In the genomic region with DNA sequence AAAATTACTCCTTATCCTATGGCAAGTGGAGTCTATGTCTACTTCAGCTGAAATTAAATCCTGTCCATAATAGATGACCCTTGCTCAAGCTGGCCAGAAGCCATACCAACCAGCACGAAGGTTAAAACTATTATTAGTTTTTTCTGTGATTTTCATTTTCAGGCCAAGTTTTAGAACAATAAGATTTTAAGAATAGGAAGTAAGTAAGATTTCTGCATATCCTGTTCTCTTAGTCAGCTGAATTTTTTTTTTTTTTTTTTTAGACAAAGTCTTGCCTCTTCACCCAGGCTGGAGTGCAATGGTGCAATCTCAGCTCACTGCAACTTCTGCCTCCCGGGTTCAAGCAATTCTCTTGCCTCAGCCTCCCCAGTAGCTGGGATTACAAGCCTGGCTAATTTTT, we compare ENCODE assay signal across 24 cellular contexts. TPM values are rescaled to one million over a fixed set of nuclear protein-coding genes. Genes with fewer than 3 reads are reported as not detected.
DNase-seq lines count a peak whose midpoint lies in the region; ATAC-seq and TF ChIP-seq lines count a peak whose summit lies in the region.
"Had no signal": no experiment of that assay in that cellular context is flagged by ENCODE, and none has a peak within 500 bp of the region (broad histone marks: within the 10 kb centered on the region; RNA-seq: fewer than 3 reads in every experiment).

No MANE protein-coding gene starts in this region.

- DNase-seq in MM.1S, result peak; percentile 68
- DNase-seq in left ventricle myocardium superior, result no peak
- no peak for DNase-seq in spleen
- DNase-seq in activated CD4-positive, alpha-beta memory T cell treated with anti-CD3 and anti-CD28 coated beads, Interleukin-2, amount 10 ng/mL, durations not matched to agents 7 days and 5 days, result no peak
- DNase-seq in AG08395 (ENCODE audit: low spot score), result no peak
- DNase-seq in superior temporal gyrus (ENCODE audit: extremely low spot score), result no peak
- DNase-seq: activated CD8-positive, alpha-beta memory T cell treated with anti-CD3 and anti-CD28 coated beads, Interleukin-2, amount 10 ng/mL, durations not matched to agents 7 days and 5 days; CD8-positive, alpha-beta memory T cell; DMS79 treated with DMSO at 0.1 percent for 48 hours; hypothalamus; islet precursor cell; midbrain; NCI-H1105 treated with DMSO at 0.1 percent for 48 hours; NCI-H524; stimulated activated CD4-positive, alpha-beta T cell treated with anti-CD3 and anti-CD28 coated beads, Interleukin-2, amount 100 ng/mL, for 48 hours; stimulated activated naive CD8-positive, alpha-beta T cell treated with anti-CD3 and anti-CD28 coated beads, Interleukin-15, Interleukin-2, amounts not matched to agents 100 U/mL and 50 U/mL, for 24 hours had no signal

- ATAC-seq in left ventricle myocardium superior (peak; percentile 72), HG03196 (IDR thresholded peaks at IDR 0.05; ENCODE audit: unreplicated experiment) (no peak)
- ATAC-seq: activated CD8-positive, alpha-beta memory T cell treated with anti-CD3 and anti-CD28 coated beads, Interleukin-2, amount 10 ng/mL, durations not matched to agents 7 days and 5 days; activated naive CD4-positive, alpha-beta T cell treated with anti-CD3 and anti-CD28 coated beads, Interleukin-2, amount 50 U/mL, for 72 hours; stimulated activated naive CD8-positive, alpha-beta T cell treated with anti-CD3 and anti-CD28 coated beads, Interleukin-15, Interleukin-2, amounts not matched to agents 100 U/mL and 50 U/mL, for 24 hours had no signal

- no peaks in the 10 kb centered on the region for H3K27me3 ChIP-seq in MM.1S (replicated peaks; ENCODE audit: insufficient read depth, low read length)
- H3K27me3 ChIP-seq in spleen (replicated peaks in 1 of 7), result peaks cover 0 to 14% (median 0%) of the 10 kb centered on the region in 7 donors

- H3K9me3 ChIP-seq in MM.1S (replicated peaks; ENCODE audit: insufficient read depth, low read length) (no peaks in the 10 kb centered on the region), spleen (no peaks in the 10 kb centered on the region)

- H3K27ac Mint-ChIP-seq in dendritic cell treated with granulocyte-macrophage colony-stimulating factor and Interleukin-4, amounts not matched to agents 40 ng/mL and 50 ng/mL, for 4 days, result peak overlapping the region; percentile 79
- no peak overlapping the region for H3K27ac Mint-ChIP-seq in activated CD4-positive, alpha-beta memory T cell treated with anti-CD3 and anti-CD28 coated beads, Interleukin-2, amount 10 ng/mL, durations not matched to agents 7 days and 5 days
- H3K27ac Mint-ChIP-seq: activated CD8-positive, alpha-beta memory T cell treated with anti-CD3 and anti-CD28 coated beads, Interleukin-2, amount 10 ng/mL, durations not matched to agents 7 days and 5 days; activated naive CD4-positive, alpha-beta T cell treated with anti-CD3 and anti-CD28 coated beads, Interleukin-2, amount 50 U/mL, for 72 hours; CD8-positive, alpha-beta memory T cell; nephron; type B pancreatic cell had no signal

- H4K20me1 ChIP-seq in MM.1S (ENCODE audit: insufficient read depth, low read length), result no peaks in the 10 kb centered on the region

- H3K36me3 Mint-ChIP-seq in dendritic cell treated with granulocyte-macrophage colony-stimulating factor and Interleukin-4, amounts not matched to agents 40 ng/mL and 50 ng/mL, for 4 days (ENCODE audit: low read depth), result peaks cover 12% of the 10 kb centered on the region
- no peaks in the 10 kb centered on the region for H3K36me3 Mint-ChIP-seq in activated CD4-positive, alpha-beta memory T cell treated with anti-CD3 and anti-CD28 coated beads, Interleukin-2, amount 10 ng/mL, durations not matched to agents 7 days and 5 days (ENCODE audit: low read depth)
- H3K36me3 Mint-ChIP-seq: activated CD8-positive, alpha-beta memory T cell treated with anti-CD3 and anti-CD28 coated beads, Interleukin-2, amount 10 ng/mL, durations not matched to agents 7 days and 5 days; activated naive CD4-positive, alpha-beta T cell treated with anti-CD3 and anti-CD28 coated beads, Interleukin-2, amount 50 U/mL, for 72 hours; type B pancreatic cell had no signal

- CTCF ChIA-PET in activated CD4-positive, alpha-beta memory T cell treated with anti-CD3 and anti-CD28 coated beads, Interleukin-2, amount 10 ng/mL, durations not matched to agents 7 days and 5 days (lab: Charles Lee), result interaction anchor here (1.1 kb wide), 1 partner anchor 40 kb away, joined by 4 read pairs; no protein-coding TSS in a partner anchor

- H3K9me2 ChIP-seq in MM.1S (replicated peaks; ENCODE audit: insufficient read depth, low read length), result no peaks in the 10 kb centered on the region

- H3K4me3 Mint-ChIP-seq in dendritic cell treated with granulocyte-macrophage colony-stimulating factor and Interleukin-4, amounts not matched to agents 40 ng/mL and 50 ng/mL, for 4 days, result no peak overlapping the region
- no peak overlapping the region for H3K4me3 Mint-ChIP-seq in activated CD4-positive, alpha-beta memory T cell treated with anti-CD3 and anti-CD28 coated beads, Interleukin-2, amount 10 ng/mL, durations not matched to agents 7 days and 5 days
- H3K4me3 Mint-ChIP-seq: activated CD8-positive, alpha-beta memory T cell treated with anti-CD3 and anti-CD28 coated beads, Interleukin-2, amount 10 ng/mL, durations not matched to agents 7 days and 5 days; CD8-positive, alpha-beta memory T cell; nephron; type B pancreatic cell had no signal

- H3K4me1 ChIP-seq in MM.1S (ENCODE audit: low read length) (peaks cover 22% of the 10 kb centered on the region), spleen (peaks cover 3 to 50% (median 37%) of the 10 kb centered on the region in 6 donors)

- no peak for TF ChIP-seq CTCF in MM.1S (IDR thresholded peaks at IDR 0.05; ENCODE audit: low read length)
- TF ChIP-seq CTCF in spleen (IDR thresholded peaks at IDR 0.05 in 8 of 11, conservative IDR thresholded peaks at IDR 0.05 in 3 of 11), result no peak

- peak overlapping the region; percentile 0; the same call in 1 of the 2 replicates for H3K9ac ChIP-seq in MM.1S (ENCODE audit: low read length)

- POLR2A ChIA-PET in activated CD4-positive, alpha-beta memory T cell treated with anti-CD3 and anti-CD28 coated beads, Interleukin-2, amount 10 ng/mL, durations not matched to agents 7 days and 5 days (lab: Charles Lee), result no interaction called here

- peaks cover 1% of the 10 kb centered on the region for H3K27me3 Mint-ChIP-seq in dendritic cell treated with granulocyte-macrophage colony-stimulating factor and Interleukin-4, amounts not matched to agents 40 ng/mL and 50 ng/mL, for 4 days
- H3K27me3 Mint-ChIP-seq in activated CD4-positive, alpha-beta memory T cell treated with anti-CD3 and anti-CD28 coated beads, Interleukin-2, amount 10 ng/mL, durations not matched to agents 7 days and 5 days, result peaks cover 9% of the 10 kb centered on the region

- peak overlapping the region; percentile 72 for H3K27ac ChIP-seq in MM.1S (ENCODE audit: low read length)
- peak overlapping the region in 7 of 8 donors; percentile 63 to 85 (median 75) for H3K27ac ChIP-seq in spleen

- intact Hi-C loops in dendritic cell treated with granulocyte-macrophage colony-stimulating factor and Interleukin-4, amounts not matched to agents 40 ng/mL and 50 ng/mL, for 4 days (cut with micrococcal nuclease), result no loop called here
- intact Hi-C loops in left ventricle myocardium superior (cut with micrococcal nuclease), result no loop called here
- intact Hi-C loops in spleen (cut with DNase I; ENCODE audit: low total_unique reads), result no loop called here

- H3K4me3 ChIP-seq in MM.1S (ENCODE audit: low read length), result no peak overlapping the region
- peak overlapping the region in 1 of 8 donors; percentile 3 for H3K4me3 ChIP-seq in spleen
- H3K4me3 ChIP-seq: skin epidermis had no signal

- peaks cover 43% of the 10 kb centered on the region for H3K4me1 Mint-ChIP-seq in dendritic cell treated with granulocyte-macrophage colony-stimulating factor and Interleukin-4, amounts not matched to agents 40 ng/mL and 50 ng/mL, for 4 days (ENCODE audit: low read depth)
- H3K4me1 Mint-ChIP-seq in activated CD4-positive, alpha-beta memory T cell treated with anti-CD3 and anti-CD28 coated beads, Interleukin-2, amount 10 ng/mL, durations not matched to agents 7 days and 5 days, result peaks cover 5% of the 10 kb centered on the region
- H3K4me1 Mint-ChIP-seq: activated CD8-positive, alpha-beta memory T cell treated with anti-CD3 and anti-CD28 coated beads, Interleukin-2, amount 10 ng/mL, durations not matched to agents 7 days and 5 days; CD8-positive, alpha-beta memory T cell; nephron had no signal

- no peaks in the 10 kb centered on the region for H3K9me3 Mint-ChIP-seq in dendritic cell treated with granulocyte-macrophage colony-stimulating factor and Interleukin-4, amounts not matched to agents 40 ng/mL and 50 ng/mL, for 4 days
- no peaks in the 10 kb centered on the region for H3K9me3 Mint-ChIP-seq in activated CD4-positive, alpha-beta memory T cell treated with anti-CD3 and anti-CD28 coated beads, Interleukin-2, amount 10 ng/mL, durations not matched to agents 7 days and 5 days
- H3K9me3 Mint-ChIP-seq: activated naive CD4-positive, alpha-beta T cell treated with anti-CD3 and anti-CD28 coated beads, Interleukin-2, amount 50 U/mL, for 72 hours; nephron; type B pancreatic cell had no signal

- peak overlapping the region; percentile 27 for H3K4me2 ChIP-seq in MM.1S (ENCODE audit: low read depth, low read length)

- H2AFZ ChIP-seq in MM.1S (ENCODE audit: low read length), result peak overlapping the region; percentile 13; the same call in 1 of the 2 replicates

- no peak for TF ChIP-seq POLR2A in spleen (IDR thresholded peaks at IDR 0.05)

- H3K36me3 ChIP-seq in MM.1S (replicated peaks; ENCODE audit: insufficient read depth, low read length), result no peaks in the 10 kb centered on the region
- peaks cover 0 to 4% (median 0%) of the 10 kb centered on the region in 6 donors for H3K36me3 ChIP-seq in spleen

- no peaks in the 10 kb centered on the region for H3K79me2 ChIP-seq in MM.1S (ENCODE audit: low read length)

- peaks cover 9% of the 10 kb centered on the region for H3F3A ChIP-seq in MM.1S (ENCODE audit: insufficient read depth, low read length)

- 3 to 17% (median 11%) methylated on average over 2 of the region's 2 CpGs for WGBS in spleen, 5 donors

RNA-seq across cellular contexts. Expression of a gene that starts 6.1 kb away (rescaled TPM):
- total RNA-seq in left ventricle myocardium superior (31.9 TPM), spleen (100 to 1,000 TPM in 2 of 7 donors, 10 to 100 TPM in 5; 21.1 to 144 (median 71.3) TPM)
- 100 to 1,000 TPM in 1 of 3 donors, 10 to 100 TPM in 2; 52.1 to 161 (median 58.6) TPM for polyA plus RNA-seq in spleen
- not detected for total RNA-seq in activated CD4-positive, alpha-beta memory T cell treated with anti-CD3 and anti-CD28 coated beads, Interleukin-2, amount 10 ng/mL, durations not matched to agents 7 days and 5 days
- total RNA-seq: activated CD8-positive, alpha-beta memory T cell treated with anti-CD3 and anti-CD28 coated beads, Interleukin-2, amount 10 ng/mL, durations not matched to agents 7 days and 5 days; activated naive CD4-positive, alpha-beta T cell treated with anti-CD3 and anti-CD28 coated beads, Interleukin-2, amount 50 U/mL, for 72 hours; CD8-positive, alpha-beta memory T cell; H4; HT-29 had no signal
- polyA plus RNA-seq: CD8-positive, alpha-beta memory T cell had no signal

RNA-seq across cellular contexts. Expression of a gene that starts 41.8 kb away (rescaled TPM):
- 78.4 TPM for total RNA-seq in left ventricle myocardium superior
- 10 to 100 TPM; 27.0 to 53.8 (median 40.8) TPM for total RNA-seq in spleen
- 10 to 100 TPM in 2 of 3 donors, 1 to 10 TPM in 1; 8.8 to 12.7 (median 11.7) TPM for polyA plus RNA-seq in spleen
- 10 to 100 TPM; 28.2 to 31.3 TPM for total RNA-seq in activated CD4-positive, alpha-beta memory T cell treated with anti-CD3 and anti-CD28 coated beads, Interleukin-2, amount 10 ng/mL, durations not matched to agents 7 days and 5 days

RNA-seq across cellular contexts. Expression of a gene that starts 47.7 kb away (rescaled TPM):
- 20.8 TPM for total RNA-seq in left ventricle myocardium superior
- total RNA-seq in spleen, result 10 to 100 TPM in 3 of 7 donors, 1 to 10 TPM in 4; 6.0 to 13.0 (median 8.8) TPM
- polyA plus RNA-seq in spleen, result 1 to 10 TPM; 2.8 to 6.3 (median 5.2) TPM
- total RNA-seq in activated CD4-positive, alpha-beta memory T cell treated with anti-CD3 and anti-CD28 coated beads, Interleukin-2, amount 10 ng/mL, durations not matched to agents 7 days and 5 days, result 1 to 10 TPM; 5.6 to 6.2 TPM

RNA-seq across cellular contexts. Expression of a gene that starts 47.8 kb away (rescaled TPM):
- 38.5 TPM for total RNA-seq in left ventricle myocardium superior
- 10 to 100 TPM; 16.4 to 24.3 (median 23.1) TPM for total RNA-seq in spleen
- 10 to 100 TPM in 2 of 3 donors, 1 to 10 TPM in 1; 9.9 to 15.9 (median 15.5) TPM for polyA plus RNA-seq in spleen
- 10 to 100 TPM; 25.2 to 26.5 TPM for total RNA-seq in activated CD4-positive, alpha-beta memory T cell treated with anti-CD3 and anti-CD28 coated beads, Interleukin-2, amount 10 ng/mL, durations not matched to agents 7 days and 5 days

Comparison
In these comparisons a context has a peak if more than half of its experiments do, and no peak if none do; other contexts are left out.
1. RNA of a gene that starts 6.1 kb away (total RNA-seq): 21.1 to 144 TPM in spleen and 31.9 TPM in left ventricle myocardium superior (single experiment); not detected in activated CD4-positive, alpha-beta memory T cell treated with anti-CD3 and anti-CD28 coated beads, Interleukin-2, amount 10 ng/mL, durations not matched to agents 7 days and 5 days; every median in the first group is over 10 times any median in the second.